1 cellular context compared by ENCODE assay signal in genomic region chr2:64127119-64127518, GRCh38.
TF ChIP-seq lines count a peak whose summit lies in the region.

No MANE protein-coding gene starts in this region.

TF ChIP-seq in HepG2, 621 proteins besides CTCF, POLR2A, EP300 and RAD21:
- TF ChIP-seq ZNF646 (CRISPR knock-in tag; IDR thresholded peaks at IDR 0.05) (no peak), REPIN1 (CRISPR knock-in tag; IDR thresholded peaks at IDR 0.05; ENCODE audit: borderline replicate concordance, low read depth) (no peak), TRIM24 (CRISPR knock-in tag; IDR thresholded peaks at IDR 0.05) (no peak), LRRFIP1 (CRISPR knock-in tag; conservative IDR thresholded peaks at IDR 0.05) (no peak), KDM1A (CRISPR knock-in tag; IDR thresholded peaks at IDR 0.05) (0 out of 2 replicates have a peak, but pooled peaks have one; percentile 43), ZMYM3 (CRISPR knock-in tag; IDR thresholded peaks at IDR 0.05) (0 out of 2 replicates have a peak, but pooled peaks have one; percentile 12), ZNF770 (CRISPR knock-in tag; IDR thresholded peaks at IDR 0.05) (peak; percentile 96), ZNF180 (CRISPR knock-in tag; IDR thresholded peaks at IDR 0.05; ENCODE audit: borderline replicate concordance, low read depth) (no peak), GTF2F1 (IDR thresholded peaks at IDR 0.05; ENCODE audit: low read length) (no peak), ZNF672 (CRISPR knock-in tag; IDR thresholded peaks at IDR 0.05) (no peak), ZFP1 (CRISPR knock-in tag; IDR thresholded peaks at IDR 0.05) (no peak), THAP8 (CRISPR knock-in tag; IDR thresholded peaks at IDR 0.05; ENCODE audit: borderline replicate concordance) (no peak), NCOA2 (CRISPR knock-in tag; IDR thresholded peaks at IDR 0.05) (no peak)
